ENCODE assay signal across 13 cellular contexts in genomic region chr2:149537098-149537726, GRCh38.
"Had no signal": no experiment of that assay in that cellular context is flagged by ENCODE, and none has a peak within 500 bp of the region (broad histone marks: within the 10 kb centered on the region; RNA-seq: fewer than 3 reads in every experiment).

No MANE protein-coding gene starts in this region.

- H3K9me3 ChIP-seq: mucosa of descending colon, suprapubic skin, transverse colon, uterus had no signal

- H3K27me3 ChIP-seq: neural progenitor cell, suprapubic skin, transverse colon, uterus had no signal

- H3K4me3 Mint-ChIP-seq: activated naive CD4-positive, alpha-beta T cell treated with anti-CD3 and anti-CD28 coated beads for 36 hours; dendritic cell treated with granulocyte-macrophage colony-stimulating factor and Interleukin-4, amounts not matched to agents 40 ng/mL and 50 ng/mL, for 4 days; naive B cell; neural progenitor cell had no signal

- H3K27ac ChIP-seq: neural progenitor cell, SK-N-MC, suprapubic skin, transverse colon, uterus had no signal

- H3K27ac Mint-ChIP-seq: activated naive CD4-positive, alpha-beta T cell treated with anti-CD3 and anti-CD28 coated beads for 36 hours; activated T-helper 2 cell treated with anti-CD3 and anti-CD28 coated beads, Interferon-gamma antibody, Interleukin-2, Interleukin-4, amounts not matched to agents 10 μg/mL and 5 μg/mL and 100 μg/mL, durations not matched to agents 14 hours and 24 hours and 36 hours; dendritic cell treated with granulocyte-macrophage colony-stimulating factor and Interleukin-4, amounts not matched to agents 40 ng/mL and 50 ng/mL, for 4 days; naive B cell; neural progenitor cell; progenitor cell of endocrine pancreas had no signal

- H3K9me3 Mint-ChIP-seq: activated naive CD4-positive, alpha-beta T cell treated with anti-CD3 and anti-CD28 coated beads for 36 hours; activated T-helper 2 cell treated with anti-CD3 and anti-CD28 coated beads, Interferon-gamma antibody, Interleukin-2, Interleukin-4, amounts not matched to agents 10 μg/mL and 5 μg/mL and 100 μg/mL, durations not matched to agents 14 hours and 24 hours and 36 hours; dendritic cell treated with granulocyte-macrophage colony-stimulating factor and Interleukin-4, amounts not matched to agents 40 ng/mL and 50 ng/mL, for 4 days had no signal

- H3K27me3 Mint-ChIP-seq: dendritic cell treated with granulocyte-macrophage colony-stimulating factor and Interleukin-4, amounts not matched to agents 40 ng/mL and 50 ng/mL, for 4 days; progenitor cell of endocrine pancreas had no signal

- H3K36me3 Mint-ChIP-seq: naive B cell, neural progenitor cell had no signal

- H3K36me3 ChIP-seq: neural progenitor cell, suprapubic skin, transverse colon, uterus had no signal

- H3K4me1 ChIP-seq: neural progenitor cell, suprapubic skin, transverse colon, uterus had no signal

- DNase-seq: activated naive CD4-positive, alpha-beta T cell treated with anti-CD3 and anti-CD28 coated beads for 36 hours; effector CD8-positive, alpha-beta T cell; mucosa of descending colon; naive B cell; stimulated activated naive CD4-positive, alpha-beta T cell treated with Interleukin-2 at 50 U/mL for 16 hours; transverse colon; uterus had no signal

- ATAC-seq: mucosa of descending colon had no signal

- H3K4me1 Mint-ChIP-seq: neural progenitor cell had no signal

- H3K4me3 ChIP-seq: mucosa of descending colon, neural progenitor cell, SK-N-MC, suprapubic skin, transverse colon, uterus had no signal
